In genomic region chr16:71439531-71439930, GRCh38 we compare ENCODE assay signal across 18 cellular contexts. TPM values are rescaled to one million over a fixed set of nuclear protein-coding genes. Genes with fewer than 3 reads are reported as not detected.
A peak's percentile ranks its signal among the peaks of the same experiment; 100 is the strongest.
DNase-seq lines count a peak whose midpoint lies in the region; ATAC-seq and TF ChIP-seq lines count a peak whose summit lies in the region.
"Had no signal": no experiment of that assay in that cellular context is flagged by ENCODE, and none has a peak within 500 bp of the region (broad histone marks: within the 10 kb centered on the region; RNA-seq: fewer than 3 reads in every experiment).

No MANE protein-coding gene starts in this region.

- H3K4me1 ChIP-seq in BLaER1: peaks cover 10% of the 10 kb centered on the region
- H3K4me1 ChIP-seq in parathyroid adenoma: no peaks in the 10 kb centered on the region

- H3K4me2 ChIP-seq in BLaER1 (0 out of 2 replicates have a peak overlapping the region, but pooled peaks have one; percentile 0), parathyroid adenoma (ENCODE audit: low read length) (no peak overlapping the region)
- H3K4me2 ChIP-seq: PC-9 had no signal

- H3K36me3 ChIP-seq in BLaER1 (no peaks in the 10 kb centered on the region), parathyroid adenoma (ENCODE audit: control insufficient read depth, insufficient read depth, low read length) (no peaks in the 10 kb centered on the region)

- no peak overlapping the region for H3K27ac ChIP-seq in BLaER1
- H3K27ac ChIP-seq in parathyroid adenoma: no peak overlapping the region
- H3K27ac ChIP-seq: PC-9 had no signal

- H4K20me1 ChIP-seq in BLaER1: no peaks in the 10 kb centered on the region

- no peaks in the 10 kb centered on the region for H3K79me2 ChIP-seq in parathyroid adenoma

- peaks cover 33% of the 10 kb centered on the region for H3K9me3 ChIP-seq in BLaER1
- H3K9me3 ChIP-seq in parathyroid adenoma (ENCODE audit: control insufficient read depth, low read length): no peaks in the 10 kb centered on the region

- no peak overlapping the region for H3K9ac ChIP-seq in BLaER1
- no peak overlapping the region for H3K9ac ChIP-seq in parathyroid adenoma

- ATAC-seq in HG02623 (IDR thresholded peaks at IDR 0.05; ENCODE audit: unreplicated experiment): no peak
- ATAC-seq: K562 had no signal

- peak overlapping the region; percentile 30 for H2AFZ ChIP-seq in parathyroid adenoma
- H2AFZ ChIP-seq: PC-9 had no signal

- DNase-seq in M059J (ENCODE audit: low read depth) (peak; percentile 22), fibroblast of mammary gland (ENCODE audit: low read depth) (peak; percentile 27), T-helper 2 cell (no peak), activated T-cell treated with anti-CD3 and anti-CD28 coated beads for 4 hours (no peak)
- DNase-seq: AML-193, DMS79 treated with DMSO at 0.1 percent for 48 hours, H7, HFFc6, NCI-H1105 treated with DMSO at 0.1 percent for 48 hours, NCI-H1694 treated with DMSO at 0.1 percent for 48 hours, NCI-H226, NCI-H524, PC-9 had no signal

- TF ChIP-seq CTCF in fibroblast of mammary gland (conservative IDR thresholded peaks at IDR 0.05; ENCODE audit: control insufficient read depth, insufficient read depth, low read depth, low read length): no peak
- no peak for TF ChIP-seq CTCF in parathyroid adenoma (IDR thresholded peaks at IDR 0.05)

- H3K4me3 ChIP-seq in BLaER1 (no peak overlapping the region), fibroblast of mammary gland (ENCODE audit: control insufficient read depth, low read depth, low read length) (no peak overlapping the region), parathyroid adenoma (ENCODE audit: low read depth, low read length) (no peak overlapping the region)
- H3K4me3 ChIP-seq: K562, PC-9 had no signal

- H3K27me3 ChIP-seq in BLaER1 (no peaks in the 10 kb centered on the region), parathyroid adenoma (ENCODE audit: control insufficient read depth, insufficient read depth, low read length) (no peaks in the 10 kb centered on the region)

RNA-seq across cellular contexts. Expression of gene TLE7, which starts 2.3 kb away (rescaled TPM):
- not detected in 2 replicates for total RNA-seq in M059J (2014; rRNA removed; shearing (Covaris generic))
- total RNA-seq: G401, H7, HFFc6, K562, PC-9 had no signal

RNA-seq across cellular contexts. Expression of gene ZNF23, which starts 22.5 kb away (rescaled TPM):
- 9.2 and 10.6 TPM in 2 replicates for total RNA-seq in M059J (2014; rRNA removed; shearing (Covaris generic))

RNA-seq across cellular contexts. Expression of gene ZNF19, which starts 49.6 kb away (rescaled TPM):
- total RNA-seq in M059J (2014; rRNA removed; shearing (Covaris generic)): 2.0 and 5.3 TPM in 2 replicates

Comparison
In these comparisons a context has a peak if more than half of its experiments do, and no peak if none do; other contexts are left out.
1. DNase-seq: peak in M059J (single experiment) and fibroblast of mammary gland (single experiment); none in T-helper 2 cell (0 of 5) and activated T-cell treated with anti-CD3 and anti-CD28 coated beads for 4 hours (single experiment).